ENCODE assay signal across 17 cellular contexts in the genomic region with DNA sequence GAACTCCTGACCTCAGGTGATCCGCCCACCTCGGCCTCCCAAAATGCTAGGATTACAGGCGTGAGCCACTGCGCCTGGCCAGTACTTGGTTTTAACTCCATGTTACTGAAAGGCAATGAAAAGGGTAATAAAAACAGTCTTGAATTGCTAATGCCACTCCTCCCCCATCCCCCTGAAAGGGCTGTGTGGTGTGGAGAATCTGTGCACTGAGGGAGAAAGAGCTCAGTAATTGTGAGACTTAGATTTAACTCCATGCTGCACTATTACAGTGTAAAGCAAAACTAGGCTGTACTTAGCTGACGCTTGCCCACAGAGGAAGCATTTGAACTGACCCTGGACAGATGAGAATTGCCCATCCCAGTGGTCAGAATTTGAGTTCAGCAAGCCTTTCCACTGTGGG.
DNase-seq lines count a peak whose midpoint lies in the region; ATAC-seq, FAIRE-seq and TF ChIP-seq lines count a peak whose summit lies in the region.
"Had no signal": no experiment of that assay in that cellular context is flagged by ENCODE, and none has a peak within 500 bp of the region (broad histone marks: within the 10 kb centered on the region; RNA-seq: fewer than 3 reads in every experiment).

No MANE protein-coding gene starts in this region.

- H2BK20ac ChIP-seq in H1 (ENCODE audit: low read length) = no peak overlapping the region

- TF ChIP-seq EP300 in HepG2 (IDR thresholded peaks at IDR 0.05; ENCODE audit: low read depth in 2 of 2, low read length in 2 of 2) = no peak
- no peak for TF ChIP-seq EP300 in HepG2 (CRISPR knock-in tag; IDR thresholded peaks at IDR 0.05; ENCODE audit: borderline replicate concordance)
- no peak for TF ChIP-seq EP300 in H1 (IDR thresholded peaks at IDR 0.05; ENCODE audit: borderline replicate concordance in 1 of 2, low read depth in 2 of 2, low read length in 2 of 2)

- H4K20me1 ChIP-seq in HepG2 (ENCODE audit: insufficient read depth, low read length) (no peaks in the 10 kb centered on the region), H1 (replicated peaks in 1 of 2; ENCODE audit: control insufficient read depth in 1 of 2, insufficient read depth in 2 of 2, low read length in 2 of 2) (no peaks in the 10 kb centered on the region), neural progenitor cell (ENCODE audit: low read depth) (no peaks in the 10 kb centered on the region), smooth muscle cell (ENCODE audit: low read depth) (no peaks in the 10 kb centered on the region)
- H4K20me1 ChIP-seq: BLaER1 had no signal

- no peak overlapping the region for H3K27ac ChIP-seq in HepG2 (ENCODE audit: extremely low read length, insufficient read depth, low read length)
- no peak overlapping the region for H3K27ac ChIP-seq in right lobe of liver
- no peak overlapping the region for H3K27ac ChIP-seq in H1 (ENCODE audit: low read depth, low read length)
- H3K27ac ChIP-seq in neural progenitor cell = no peak overlapping the region
- H3K27ac ChIP-seq in smooth muscle cell (ENCODE audit: low read depth) = no peak overlapping the region
- H3K27ac ChIP-seq: 22Rv1, BLaER1 had no signal

- H2AK5ac ChIP-seq in H1 (ENCODE audit: low read depth, low read length) = no peak overlapping the region

- peaks cover 10% of the 10 kb centered on the region for H3K4me1 Mint-ChIP-seq in neural progenitor cell
- H3K4me1 Mint-ChIP-seq: CD8-positive, alpha-beta memory T cell had no signal

- H2BK120ac ChIP-seq in H1 (replicated peaks; ENCODE audit: low read depth, low read length) = no peak overlapping the region

- ATAC-seq in HepG2 (peak; percentile 35; the same call in 1 of the 3 replicates), right lobe of liver (no peak), GM18519 (IDR thresholded peaks at IDR 0.05; ENCODE audit: low FRiP score, unreplicated experiment) (no peak)

- no peak overlapping the region for H4K8ac ChIP-seq in H1 (ENCODE audit: extremely low read depth, insufficient read depth, low read length)

- TF ChIP-seq RAD21 in HepG2 (CRISPR knock-in tag; IDR thresholded peaks at IDR 0.05) = no peak
- TF ChIP-seq RAD21 in H1 (IDR thresholded peaks at IDR 0.05 in 1 of 2, conservative IDR thresholded peaks at IDR 0.05 in 1 of 2; ENCODE audit: low read depth in 2 of 2, low read length in 2 of 2) = no peak

- H2AFZ ChIP-seq in HepG2 (ENCODE audit: low read length) (no peak overlapping the region), H1 (ENCODE audit: low read length) (peak overlapping the region; percentile 90), neural progenitor cell (replicated peaks) (peak overlapping the region; percentile 65), smooth muscle cell (ENCODE audit: low read depth) (peak overlapping the region; percentile 15)

- H3K27me3 ChIP-seq in HepG2 (ENCODE audit: control insufficient read depth in 1 of 2, insufficient read depth in 2 of 2, low read length in 2 of 2) (no peaks in the 10 kb centered on the region), right lobe of liver (no peaks in the 10 kb centered on the region), H1 (replicated peaks in 1 of 4; ENCODE audit: control insufficient read depth in 3 of 4, extremely low read depth in 1 of 4, insufficient read depth in 3 of 4, low read length in 3 of 4) (no peaks in the 10 kb centered on the region), neural progenitor cell (no peaks in the 10 kb centered on the region), smooth muscle cell (ENCODE audit: low read depth) (no peaks in the 10 kb centered on the region)
- H3K27me3 ChIP-seq: BLaER1 had no signal

- H3K14ac ChIP-seq in H1 (ENCODE audit: insufficient read length) = no peak overlapping the region

- no peak overlapping the region for H2BK15ac ChIP-seq in H1 (ENCODE audit: low read length)

- no peak overlapping the region for H2BK12ac ChIP-seq in H1 (ENCODE audit: low read depth, low read length)

- H3K9ac ChIP-seq in HepG2 (ENCODE audit: insufficient read depth, low read depth, low read length) = no peak overlapping the region
- H3K9ac ChIP-seq in H1 (replicated peaks in 1 of 4; ENCODE audit: extremely low read depth in 1 of 4, low read depth in 3 of 4, low read length in 3 of 4) = no peak overlapping the region
- no peak overlapping the region for H3K9ac ChIP-seq in neural progenitor cell
- H3K9ac ChIP-seq in smooth muscle cell (ENCODE audit: low read depth) = no peak overlapping the region
- H3K9ac ChIP-seq: BLaER1 had no signal

- no peak overlapping the region for H4K5ac ChIP-seq in H1 (ENCODE audit: insufficient read length, low read depth, low read length)

- intact Hi-C loops in HepG2 (cut with micrococcal nuclease; ENCODE audit: unreplicated experiment) (no loop called here), right lobe of liver (cut with DNase I) (no loop called here)

- H3K56ac ChIP-seq in H1 (replicated peaks; ENCODE audit: insufficient read length, low read depth, low read length) = no peak overlapping the region

- peak overlapping the region; percentile 95 for H3K27ac Mint-ChIP-seq in neural progenitor cell
- H3K27ac Mint-ChIP-seq: CD8-positive, alpha-beta memory T cell had no signal

- CTCF ChIA-PET in HepG2 (lab: Yijun Ruan, JAX; ENCODE audit: low intra/inter-chr PET ratio, low total read pairs) = no interaction called here
- CTCF ChIA-PET in H1 (lab: Charles Lee; ENCODE audit: partially characterized antibody) = no interaction called here

- no peak overlapping the region for H3K18ac ChIP-seq in H1 (ENCODE audit: extremely low read depth, low read length)

- no peaks in the 10 kb centered on the region for H3K9me3 Mint-ChIP-seq in neural progenitor cell

- in situ Hi-C loops in HepG2 (cut with HindIII; ENCODE audit: extremely low pct_ligation_motif_present, low pct_unique_long_range_greater_than_20kb) = no loop called here

- no peak overlapping the region for H2BK5ac ChIP-seq in H1 (ENCODE audit: low read depth, low read length)

- no peaks in the 10 kb centered on the region for H3K23me2 ChIP-seq in H1 (ENCODE audit: low read depth, low read length)

- H3K36me3 Mint-ChIP-seq in neural progenitor cell = no peaks in the 10 kb centered on the region
- H3K36me3 Mint-ChIP-seq: CD8-positive, alpha-beta memory T cell had no signal

- no peaks in the 10 kb centered on the region for H3K36me3 ChIP-seq in HepG2 (replicated peaks in 1 of 2; ENCODE audit: control insufficient read depth in 1 of 2, insufficient read depth in 2 of 2, low read length in 2 of 2)
- H3K36me3 ChIP-seq in right lobe of liver = no peaks in the 10 kb centered on the region
- H3K36me3 ChIP-seq in H1 (ENCODE audit: control insufficient read depth in 2 of 4, insufficient read depth in 4 of 4, low read length in 3 of 4) = no peaks in the 10 kb centered on the region
- H3K36me3 ChIP-seq in neural progenitor cell = no peaks in the 10 kb centered on the region
- H3K36me3 ChIP-seq in smooth muscle cell (ENCODE audit: low read depth) = no peaks in the 10 kb centered on the region
- H3K36me3 ChIP-seq: BLaER1 had no signal

- H3K4ac ChIP-seq in H1 (replicated peaks; ENCODE audit: insufficient read length, low read depth, low read length) = no peak overlapping the region

- peaks cover 2% of the 10 kb centered on the region for H3K27me3 Mint-ChIP-seq in neural progenitor cell (ENCODE audit: insufficient read depth, low read depth)
- H3K27me3 Mint-ChIP-seq: CD8-positive, alpha-beta memory T cell had no signal

- no peak overlapping the region for H4K91ac ChIP-seq in H1 (replicated peaks; ENCODE audit: insufficient read length, low read length)

- no peaks in the 10 kb centered on the region for H3K9me3 ChIP-seq in HepG2 (ENCODE audit: low read length)
- H3K9me3 ChIP-seq in right lobe of liver = no peaks in the 10 kb centered on the region
- H3K9me3 ChIP-seq in H1 (ENCODE audit: insufficient read depth in 2 of 2, low read depth in 1 of 2, low read length in 1 of 2) = no peaks in the 10 kb centered on the region
- no peaks in the 10 kb centered on the region for H3K9me3 ChIP-seq in neural progenitor cell (ENCODE audit: low read depth)
- H3K9me3 ChIP-seq in smooth muscle cell (replicated peaks; ENCODE audit: low read depth) = no peaks in the 10 kb centered on the region
- H3K9me3 ChIP-seq: BLaER1, Caco-2 had no signal

- no peak for TF ChIP-seq CTCF in HepG2 (CRISPR knock-in tag; IDR thresholded peaks at IDR 0.05)
- TF ChIP-seq CTCF in right lobe of liver (IDR thresholded peaks at IDR 0.05) = no peak
- no peak for TF ChIP-seq CTCF in H1 (IDR thresholded peaks at IDR 0.05; ENCODE audit: control extremely low read depth in 1 of 3, insufficient read depth in 1 of 3, low read depth in 1 of 3, low read length in 3 of 3)
- no peak for TF ChIP-seq CTCF in neural progenitor cell (IDR thresholded peaks at IDR 0.05)
- no peak for TF ChIP-seq CTCF in smooth muscle cell (IDR thresholded peaks at IDR 0.05; ENCODE audit: borderline replicate concordance, insufficient read depth, poor library complexity, severe bottlenecking)

- H3K4me3 ChIP-seq in HepG2 (replicated peaks in 1 of 3; ENCODE audit: insufficient read depth in 1 of 3, low read depth in 2 of 3, low read length in 3 of 3) (no peak overlapping the region), right lobe of liver (no peak overlapping the region), H1 (ENCODE audit: extremely low read depth in 1 of 4, insufficient read depth in 2 of 4, low read depth in 3 of 4, low read length in 4 of 4) (no peak overlapping the region), neural progenitor cell (no peak overlapping the region), smooth muscle cell (no peak overlapping the region)
- H3K4me3 ChIP-seq: BLaER1 had no signal

- POLR2A ChIA-PET in HepG2 (lab: Yijun Ruan, JAX) = no interaction called here
- POLR2A ChIA-PET in H1 (lab: Charles Lee; ENCODE audit: partially characterized antibody) = no interaction called here

- no TSS peak for BruUV-seq in HepG2 (replicated peaks; lab: Mats Ljungman, UMichigan)

- H3K79me2 ChIP-seq in HepG2 (ENCODE audit: insufficient read depth, low read length) = no peaks in the 10 kb centered on the region
- no peaks in the 10 kb centered on the region for H3K79me2 ChIP-seq in H1 (ENCODE audit: control insufficient read depth in 1 of 2, insufficient read depth in 2 of 2, low read length in 2 of 2)
- H3K79me2 ChIP-seq in neural progenitor cell (ENCODE audit: low read depth) = no peaks in the 10 kb centered on the region
- H3K79me2 ChIP-seq in smooth muscle cell (ENCODE audit: low read depth) = no peaks in the 10 kb centered on the region

- no peaks in the 10 kb centered on the region for H3F3A ChIP-seq in neural progenitor cell (ENCODE audit: low read depth)
- H3F3A ChIP-seq in smooth muscle cell (ENCODE audit: low read depth) = no peaks in the 10 kb centered on the region

- H3K4me1 ChIP-seq in HepG2 (ENCODE audit: insufficient read depth, low read length) = no peaks in the 10 kb centered on the region
- no peaks in the 10 kb centered on the region for H3K4me1 ChIP-seq in right lobe of liver
- H3K4me1 ChIP-seq in H1 (replicated peaks in 1 of 4; ENCODE audit: control insufficient read depth in 3 of 4, insufficient read depth in 4 of 4, low read length in 3 of 4) = peaks cover 0 to 5% (median 3%) of the 10 kb centered on the region in 4 experiments; a peak in 2 of 7 replicates
- H3K4me1 ChIP-seq in neural progenitor cell = peaks cover 6% of the 10 kb centered on the region
- H3K4me1 ChIP-seq in smooth muscle cell (ENCODE audit: low read depth) = no peaks in the 10 kb centered on the region
- H3K4me1 ChIP-seq: BLaER1, Caco-2 had no signal

- H3K23ac ChIP-seq in H1 (ENCODE audit: insufficient read length) = no peak overlapping the region

- DNase-seq in HepG2 (ENCODE audit: low spot score) (no peak), right lobe of liver (no peak), H1 (ENCODE audit: low read depth in 1 of 2, low spot score in 2 of 2) (no peak), neural progenitor cell (ENCODE audit: low spot score) (peak; percentile 30), smooth muscle cell (lab: John Stamatoyannopoulos, UW; ENCODE audit: unreplicated experiment) (no peak), T1000 (lab: John Stamatoyannopoulos, UW) (no peak), DMS114 treated with DMSO at 0.1 percent for 48 hours (lab: John Stamatoyannopoulos, UW; ENCODE audit: unreplicated experiment) (no peak)
- DNase-seq: AML-193; Caco-2; CD8-positive, alpha-beta memory T cell; DMS53 had no signal

- TF ChIP-seq POLR2A in HepG2 (IDR thresholded peaks at IDR 0.05; ENCODE audit: insufficient read depth in 1 of 2, low read depth in 2 of 2, low read length in 2 of 2) = no peak
- TF ChIP-seq POLR2A in right lobe of liver (IDR thresholded peaks at IDR 0.05) = no peak
- TF ChIP-seq POLR2A in H1 (IDR thresholded peaks at IDR 0.05; ENCODE audit: control extremely low read depth in 1 of 2, low read depth in 2 of 2, low read length in 2 of 2) = no peak

- FAIRE-seq in HepG2 (lab: Jason Lieb, UNC) = no peak
- FAIRE-seq in H1 (lab: Jason Lieb, UNC) = no peak
- FAIRE-seq: GM18507, GM19239, H54 had no signal

- H3K79me1 ChIP-seq in H1 (ENCODE audit: low read depth, low read length) = no peaks in the 10 kb centered on the region

- 25% methylated on average over 4 of the region's 5 CpGs for WGBS in HepG2 (ENCODE audit: low lambda C conversion rate)
- WGBS in right lobe of liver (ENCODE audit: insufficient coverage, low coverage, low lambda C conversion rate, missing lambda C conversion rate) = 76% methylated on average over 5 of the region's 5 CpGs
- WGBS in H1 (ENCODE audit: extremely low coverage in 1 of 2, insufficient coverage in 1 of 2, insufficient read length in 1 of 2, insufficient replicate concordance in 2 of 2, low coverage in 1 of 2, low lambda C conversion rate in 2 of 2, missing lambda C conversion rate in 1 of 2), 2 experiments = 83% methylated on average over 5 of the region's 5 CpGs; no CpG with 5 or more reads in 1 of the 2 experiments
- WGBS in smooth muscle cell (ENCODE audit: low lambda C conversion rate) = 63% methylated on average over 5 of the region's 5 CpGs

- H3K4me3 Mint-ChIP-seq in neural progenitor cell = no peak overlapping the region
- H3K4me3 Mint-ChIP-seq: CD8-positive, alpha-beta memory T cell had no signal

- H3K4me2 ChIP-seq in HepG2 (ENCODE audit: low read depth, low read length) = no peak overlapping the region
- no peak overlapping the region for H3K4me2 ChIP-seq in H1 (ENCODE audit: insufficient read depth in 1 of 2, low read depth in 2 of 2, low read length in 2 of 2)
- no peak overlapping the region for H3K4me2 ChIP-seq in neural progenitor cell
- no peak overlapping the region for H3K4me2 ChIP-seq in smooth muscle cell
- H3K4me2 ChIP-seq: BLaER1 had no signal
